ENCODE assay signal across 8 cellular contexts in the genomic region with DNA sequence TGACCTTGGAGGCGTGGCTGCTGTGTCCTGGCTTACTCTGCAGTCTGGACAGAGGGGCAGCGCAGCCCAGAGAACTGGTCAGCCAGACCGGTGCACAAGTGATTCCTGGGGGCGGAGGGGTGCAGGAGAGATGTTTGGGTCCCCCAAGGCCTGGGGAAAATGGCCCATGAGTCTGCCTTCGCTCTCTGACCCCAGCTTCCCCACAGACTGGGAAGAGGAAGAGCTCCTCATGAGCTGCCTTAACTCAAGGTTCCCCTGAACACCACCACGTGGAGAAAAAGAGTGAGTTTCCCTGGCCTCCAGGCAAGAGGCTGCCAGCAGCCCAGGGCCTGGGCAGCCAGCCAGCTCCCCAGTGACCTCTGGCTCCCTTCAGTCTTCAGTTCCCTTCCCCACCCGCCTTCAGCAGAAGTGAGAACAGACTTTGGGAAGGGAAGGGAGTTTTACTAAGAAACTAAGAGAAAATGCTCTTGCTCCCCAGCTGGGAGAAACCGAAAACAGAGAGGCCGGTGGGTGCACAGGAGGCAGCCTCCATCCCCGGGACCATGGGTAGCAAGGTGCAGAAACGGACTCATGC. TPM values are rescaled to one million over a fixed set of nuclear protein-coding genes. Genes with fewer than 3 reads are reported as not detected.
DNase-seq lines count a peak whose midpoint lies in the region; ATAC-seq and TF ChIP-seq lines count a peak whose summit lies in the region.

No MANE protein-coding gene starts in this region.

- peaks cover 24% of the 10 kb centered on the region for H3K36me3 Mint-ChIP-seq in CD8-positive, alpha-beta T cell

- WGBS in thymus = 77% methylated on average over 11 of the region's 11 CpGs

- POLR2A ChIA-PET in CD8-positive, alpha-beta T cell (lab: Charles Lee) = interaction anchor here (0.6 to 18.5 kb wide), 7 partner anchors 9 to 50 kb away, joined by 3 to 583 read pairs (median 7); a partner anchor contains a TSS

- H4K20me1 ChIP-seq in Karpas-422 (ENCODE audit: insufficient read depth, low read depth, low read length) = peaks cover 15% of the 10 kb centered on the region

- intact Hi-C loops in CD8-positive, alpha-beta T cell (cut with DNase I, micrococcal nuclease) = loop anchor here in 1 of 2 experiments (5.0 kb wide), 1 partner anchor 1407 kb away; a partner anchor contains a TSS

- no peak for ATAC-seq in CD8-positive, alpha-beta T cell
- ATAC-seq in HG02610 (IDR thresholded peaks at IDR 0.05; ENCODE audit: unreplicated experiment) = no peak

- no peak for DNase-seq in CD8-positive, alpha-beta T cell
- DNase-seq in Karpas-422 = peak; percentile 64
- DNase-seq in astrocyte of the hippocampus (ENCODE audit: low read depth, low spot score) = peak; percentile 76
- DNase-seq in activated T-cell treated with anti-CD3 and anti-CD28 coated beads for 4 hours = no peak
- no peak for DNase-seq in GM19240 (ENCODE audit: insufficient read length, low spot score)

- CTCF ChIA-PET in CD8-positive, alpha-beta T cell (lab: Charles Lee) = interaction anchor here (1.0 to 1.8 kb wide), 5 partner anchors 8 to 59 kb away, joined by 3 to 7 read pairs (median 4); no protein-coding TSS in a partner anchor

- peaks cover 12% of the 10 kb centered on the region for H3K36me3 ChIP-seq in CD8-positive, alpha-beta T cell (ENCODE audit: insufficient read depth, low read length)
- peaks cover 9% of the 10 kb centered on the region for H3K36me3 ChIP-seq in Karpas-422 (ENCODE audit: insufficient read depth, low read length)
- peaks cover 18% of the 10 kb centered on the region for H3K36me3 ChIP-seq in thymus (ENCODE audit: control insufficient read depth, insufficient read depth)

- no peak overlapping the region for H3K4me2 ChIP-seq in Karpas-422 (ENCODE audit: low read depth, low read length, poor library complexity, severe bottlenecking)

- H3K4me3 Mint-ChIP-seq in CD8-positive, alpha-beta T cell = no peak overlapping the region

- no peak overlapping the region for H3K27ac ChIP-seq in CD8-positive, alpha-beta T cell (ENCODE audit: low read depth, low read length)
- H3K27ac ChIP-seq in Karpas-422 (ENCODE audit: low read length) (no peak overlapping the region), layer of hippocampus (ENCODE audit: low read depth, low read length) (peak overlapping the region; percentile 67), thymus (ENCODE audit: low read depth) (peak overlapping the region; percentile 81)

- no peaks in the 10 kb centered on the region for H3K9me2 ChIP-seq in Karpas-422 (replicated peaks; ENCODE audit: insufficient read depth, low read length)

- TF ChIP-seq CTCF in CD8-positive, alpha-beta T cell (IDR thresholded peaks at IDR 0.05) = no peak

- no peaks in the 10 kb centered on the region for H3K9me3 ChIP-seq in CD8-positive, alpha-beta T cell (ENCODE audit: low read length)
- H3K9me3 ChIP-seq in Karpas-422 (ENCODE audit: low read length) = no peaks in the 10 kb centered on the region
- H3K9me3 ChIP-seq in thymus (ENCODE audit: control insufficient read depth) = no peaks in the 10 kb centered on the region

- H3K4me1 Mint-ChIP-seq in CD8-positive, alpha-beta T cell (ENCODE audit: low read depth) = peaks cover 44% of the 10 kb centered on the region

- H3K27ac Mint-ChIP-seq in CD8-positive, alpha-beta T cell = peak overlapping the region; percentile 70

- H3K79me2 ChIP-seq in Karpas-422 (ENCODE audit: low read length) = no peaks in the 10 kb centered on the region

- peaks cover 63% of the 10 kb centered on the region for H3K4me1 ChIP-seq in CD8-positive, alpha-beta T cell (ENCODE audit: insufficient read depth, low read length)
- peaks cover 20% of the 10 kb centered on the region for H3K4me1 ChIP-seq in Karpas-422 (ENCODE audit: low read length)
- no peaks in the 10 kb centered on the region for H3K4me1 ChIP-seq in thymus (ENCODE audit: control insufficient read depth, insufficient read depth, low read length)

- H3K4me3 ChIP-seq in CD8-positive, alpha-beta T cell (ENCODE audit: low read depth, low read length) = no peak overlapping the region
- no peak overlapping the region for H3K4me3 ChIP-seq in Karpas-422 (ENCODE audit: low read length)
- H3K4me3 ChIP-seq in thymus (ENCODE audit: low read length) = no peak overlapping the region

- no peak overlapping the region for H3K9ac ChIP-seq in Karpas-422 (ENCODE audit: low read length)

- no peaks in the 10 kb centered on the region for H3K27me3 Mint-ChIP-seq in CD8-positive, alpha-beta T cell (ENCODE audit: low read depth)

- no peak overlapping the region for H2AFZ ChIP-seq in Karpas-422 (ENCODE audit: low read length)

- H3K27me3 ChIP-seq in CD8-positive, alpha-beta T cell (ENCODE audit: insufficient read depth, low read length) = no peaks in the 10 kb centered on the region
- H3K27me3 ChIP-seq in Karpas-422 (ENCODE audit: low read length) (no peaks in the 10 kb centered on the region; the same call in 1 of the 2 replicates), layer of hippocampus (ENCODE audit: control insufficient read depth, insufficient read depth, low read length) (no peaks in the 10 kb centered on the region), thymus (ENCODE audit: control insufficient read depth, insufficient read depth) (no peaks in the 10 kb centered on the region)

- H3K9me3 Mint-ChIP-seq in CD8-positive, alpha-beta T cell = no peaks in the 10 kb centered on the region

RNA-seq across cellular contexts. Expression of a gene that starts 2.0 kb away (rescaled TPM):
- total RNA-seq in CD8-positive, alpha-beta T cell = not detected
- total RNA-seq in Karpas-422 (2014; rRNA removed; shearing (Covaris generic); ENCODE audit: low replicate concordance) = not detected in 2 replicates
- 9.8 TPM for polyA plus RNA-seq in thymus

RNA-seq across cellular contexts. Expression of a gene that starts 13.7 kb away (rescaled TPM):
- total RNA-seq in CD8-positive, alpha-beta T cell = 100 to 1,000 TPM; 312 to 315 TPM
- 57.9 and 113 TPM in 2 replicates for total RNA-seq in Karpas-422 (2014; rRNA removed; shearing (Covaris generic); ENCODE audit: low replicate concordance)
- polyA plus RNA-seq in thymus = 196 TPM

RNA-seq across cellular contexts. Expression of a gene that starts 15.7 kb away (rescaled TPM):
- total RNA-seq in CD8-positive, alpha-beta T cell = 100 to 1,000 TPM; 518 to 535 TPM
- 70.7 and 179 TPM in 2 replicates for total RNA-seq in Karpas-422 (2014; rRNA removed; shearing (Covaris generic); ENCODE audit: low replicate concordance)
- 174 TPM for polyA plus RNA-seq in thymus

RNA-seq across cellular contexts. Expression of a gene that starts 24.1 kb away (rescaled TPM):
- total RNA-seq in CD8-positive, alpha-beta T cell = 10 to 100 TPM; 36.4 to 36.7 TPM
- 31.9 and 33.6 TPM in 2 replicates for total RNA-seq in Karpas-422 (2014; rRNA removed; shearing (Covaris generic); ENCODE audit: low replicate concordance)
- 149 TPM for polyA plus RNA-seq in thymus

RNA-seq across cellular contexts. Expression of a gene that starts 42.6 kb away (rescaled TPM):
- 1 to 10 TPM in 1 of 2 experiments, under 1 TPM in 1; 0.76 to 1.1 TPM for total RNA-seq in CD8-positive, alpha-beta T cell
- 22.7 and 48.0 TPM in 2 replicates for total RNA-seq in Karpas-422 (2014; rRNA removed; shearing (Covaris generic); ENCODE audit: low replicate concordance)
- polyA plus RNA-seq in thymus = 3.8 TPM

Comparison
In these comparisons a context has a peak if more than half of its experiments do, and no peak if none do; other contexts are left out.
1. DNase-seq: peak in Karpas-422 (single experiment) and astrocyte of the hippocampus (single experiment); none in CD8-positive, alpha-beta T cell (0 of 7), activated T-cell treated with anti-CD3 and anti-CD28 coated beads for 4 hours (single experiment) and GM19240 (single experiment).
2. H3K27ac ChIP-seq: peak in layer of hippocampus (single experiment) and thymus (single experiment); none in CD8-positive, alpha-beta T cell (single experiment) and Karpas-422 (single experiment).